In genomic region chr6:37680668-37681067, GRCh38 we compare ENCODE assay signal across 11 cellular contexts. TPM values are rescaled to one million over a fixed set of nuclear protein-coding genes. Genes with fewer than 3 reads are reported as not detected.
A peak's percentile ranks its signal among the peaks of the same experiment; 100 is the strongest.
DNase-seq lines count a peak whose midpoint lies in the region; TF ChIP-seq lines count a peak whose summit lies in the region.
"Had no signal": no experiment of that assay in that cellular context is flagged by ENCODE, and none has a peak within 500 bp of the region (broad histone marks: within the 10 kb centered on the region; RNA-seq: fewer than 3 reads in every experiment).

No MANE protein-coding gene starts in this region.

- H3K36me3 ChIP-seq in OCI-LY3 (replicated peaks; ENCODE audit: low read depth, low read length), result no peaks in the 10 kb centered on the region
- no peaks in the 10 kb centered on the region for H3K36me3 ChIP-seq in stomach
- H3K36me3 ChIP-seq: cardiac muscle cell had no signal

- in situ Hi-C loops in GM13977 (cut with MboI; ENCODE audit: low pct_unique_long_range_greater_than_20kb, low sequenced_read_pairs, unreplicated experiment), result loop anchor here (25.0 kb wide), 1 partner anchor 293 kb away; no protein-coding TSS in a partner anchor

- H3K9ac ChIP-seq in OCI-LY3 (ENCODE audit: low read length), result no peak overlapping the region

- no peak overlapping the region for H2AFZ ChIP-seq in OCI-LY3 (ENCODE audit: low read depth, low read length)

- intact Hi-C loops in stomach (cut with DNase I; ENCODE audit: low total_unique reads), result no loop called here

- peak; percentile 89 to 91 for DNase-seq in hippocampal formation (lab: John Stamatoyannopoulos, UW)
- DNase-seq in superior temporal gyrus (ENCODE audit: extremely low spot score), result peak; percentile 91
- DNase-seq in stomach, result no peak
- DNase-seq in NOMO-1 treated with DMSO at 0.1 percent for 48 hours (lab: John Stamatoyannopoulos, UW; ENCODE audit: unreplicated experiment), result no peak
- DNase-seq in GM13977 (ENCODE audit: low spot score), result no peak
- DNase-seq: activated T-cell treated with anti-CD3 and anti-CD28 coated beads, Interleukin-2, amount 50 U/mL, for 24 hours; RPMI8226; WERI-Rb-1 had no signal

- peak overlapping the region; percentile 58; the same call in 1 of the 2 replicates for H3K4me3 ChIP-seq in OCI-LY3 (ENCODE audit: low read length)
- no peak overlapping the region for H3K4me3 ChIP-seq in stomach
- H3K4me3 ChIP-seq: cardiac muscle cell had no signal

- peaks cover 21% of the 10 kb centered on the region for H3K27me3 ChIP-seq in OCI-LY3 (ENCODE audit: low read depth, low read length)
- no peaks in the 10 kb centered on the region for H3K27me3 ChIP-seq in stomach
- H3K27me3 ChIP-seq: cardiac muscle cell had no signal

- no peak for TF ChIP-seq POLR2A in stomach (IDR thresholded peaks at IDR 0.05)

- H3K9me3 ChIP-seq in OCI-LY3 (ENCODE audit: insufficient read depth, low read length) (no peaks in the 10 kb centered on the region), stomach (no peaks in the 10 kb centered on the region)

- no peak for TF ChIP-seq CTCF in OCI-LY3 (IDR thresholded peaks at IDR 0.05; ENCODE audit: low read depth, low read length)
- TF ChIP-seq CTCF in stomach (IDR thresholded peaks at IDR 0.05), result no peak
- TF ChIP-seq CTCF in GM13977 (IDR thresholded peaks at IDR 0.05; ENCODE audit: extremely low read depth, insufficient read depth, missing control alignments), result no peak

- peak overlapping the region; percentile 70 for H3K4me2 ChIP-seq in OCI-LY3 (ENCODE audit: low read length)

- 52 to 80% (median 70%) methylated on average over 1 to 12 of the region's 12 CpGs for WGBS in stomach, 5 donors

- H3K79me2 ChIP-seq in OCI-LY3 (ENCODE audit: low read length), result no peaks in the 10 kb centered on the region

- no peak for TF ChIP-seq RAD21 in Ishikawa (IDR thresholded peaks at IDR 0.05; ENCODE audit: low read depth)

- no peak overlapping the region for H3K27ac ChIP-seq in OCI-LY3 (ENCODE audit: low read length)
- peak overlapping the region in 1 of 5 donors; percentile 73 for H3K27ac ChIP-seq in stomach
- H3K27ac ChIP-seq: cardiac muscle cell, WERI-Rb-1 had no signal

- TF ChIP-seq EP300 in Ishikawa (IDR thresholded peaks at IDR 0.05; ENCODE audit: borderline replicate concordance), result peak; percentile 78
- no peak for TF ChIP-seq EP300 in stomach (IDR thresholded peaks at IDR 0.05)

- H3K4me1 ChIP-seq in OCI-LY3 (ENCODE audit: low read length) (peaks cover 19% of the 10 kb centered on the region), stomach (peaks cover 0 to 14% (median 3%) of the 10 kb centered on the region in 4 donors)

- H4K20me1 ChIP-seq in OCI-LY3 (ENCODE audit: insufficient read depth, low read length), result no peaks in the 10 kb centered on the region

TF ChIP-seq in Ishikawa, 13 proteins besides CTCF, POLR2A, EP300 and RAD21:
- TF ChIP-seq ZBTB7A (IDR thresholded peaks at IDR 0.05; ENCODE audit: low read depth) (no peak), NFIC (IDR thresholded peaks at IDR 0.05) (peak; percentile 95), MAX (IDR thresholded peaks at IDR 0.05) (peak; percentile 37; the same call in 1 of the 2 replicates), FOXM1 (IDR thresholded peaks at IDR 0.05; ENCODE audit: borderline replicate concordance, low read depth) (peak; percentile 45; the same call in 1 of the 2 replicates), CREB1 (IDR thresholded peaks at IDR 0.05; ENCODE audit: low read depth) (no peak), YY1 (IDR thresholded peaks at IDR 0.05; ENCODE audit: low read depth) (0 out of 2 replicates have a peak, but pooled peaks have one; percentile 26), TCF12 (IDR thresholded peaks at IDR 0.05; ENCODE audit: low read depth) (peak; percentile 84), REST (IDR thresholded peaks at IDR 0.05; ENCODE audit: low read depth) (no peak)
TF ChIP-seq in Ishikawa: peak in this region for 5.

RNA-seq across cellular contexts. Expression of gene MDGA1, which starts 17.0 kb away (rescaled TPM):
- total RNA-seq in stomach, result 1 to 10 TPM in 4 of 5 donors, under 1 TPM in 1; 0.58 to 4.5 (median 2.9) TPM
- polyA plus RNA-seq in stomach, result 1 to 10 TPM in 1 of 3 donors, under 1 TPM in 2; 0.46 to 1.1 (median 0.68) TPM

Comparison
In these comparisons a context has a peak if more than half of its experiments do, and no peak if none do; other contexts are left out.
1. DNase-seq: peak in hippocampal formation (2 of 2) and superior temporal gyrus (single experiment); none in stomach (single experiment), NOMO-1 treated with DMSO at 0.1 percent for 48 hours (single experiment) and GM13977 (single experiment).